ENCODE assay signal across 19 cellular contexts in genomic region chr2:57543211-57543610, GRCh38.
DNase-seq lines count a peak whose midpoint lies in the region; ATAC-seq and TF ChIP-seq lines count a peak whose summit lies in the region.
"Had no signal": no experiment of that assay in that cellular context is flagged by ENCODE, and none has a peak within 500 bp of the region (broad histone marks: within the 10 kb centered on the region; RNA-seq: fewer than 3 reads in every experiment).

No MANE protein-coding gene starts in this region.

- no peak overlapping the region for H3K4me3 ChIP-seq in SK-N-SH (ENCODE audit: low read depth in 2 of 2, low read length in 1 of 2)
- H3K4me3 ChIP-seq: BLaER1 had no signal

- no peaks in the 10 kb centered on the region for H3K4me1 Mint-ChIP-seq in T-cell
- H3K4me1 Mint-ChIP-seq: CD14-positive monocyte had no signal

- DNase-seq in SK-N-SH: no peak
- peak; percentile 6 for DNase-seq in ELF-1 (ENCODE audit: low read depth, low spot score)
- no peak for DNase-seq in left lobe of liver (ENCODE audit: low spot score)
- DNase-seq in GM03348 (ENCODE audit: low spot score): no peak
- DNase-seq in T-cell: no peak
- DNase-seq: 8988T; CD8-positive, alpha-beta T cell; COR-L47; DMS79 treated with DMSO at 0.1 percent for 48 hours; GDM1; GOT3; H7; KBM-7 had no signal

- 0 out of 2 replicates have a peak overlapping the region, but pooled peaks have one; percentile 49 for H2AFZ ChIP-seq in SK-N-SH (ENCODE audit: low read depth)

- no peaks in the 10 kb centered on the region for H3K9me3 ChIP-seq in SK-N-SH
- H3K9me3 ChIP-seq: BLaER1 had no signal

- H3K4me3 Mint-ChIP-seq in T-cell: no peak overlapping the region
- H3K4me3 Mint-ChIP-seq: CD14-positive monocyte; CD8-positive, alpha-beta T cell; IgD-negative memory B cell had no signal

- no peaks in the 10 kb centered on the region for H3K79me2 ChIP-seq in SK-N-SH (ENCODE audit: insufficient read depth)

- H3F3A ChIP-seq in SK-N-SH (replicated peaks; ENCODE audit: insufficient read depth): no peaks in the 10 kb centered on the region

- TF ChIP-seq RAD21 in SK-N-SH (IDR thresholded peaks at IDR 0.05; ENCODE audit: low read length): no peak

- H3K36me3 ChIP-seq in SK-N-SH (replicated peaks in 1 of 2; ENCODE audit: control insufficient read depth in 1 of 2, insufficient read depth in 2 of 2, low read length in 1 of 2): no peaks in the 10 kb centered on the region
- H3K36me3 ChIP-seq: BLaER1 had no signal

- H3K4me1 ChIP-seq in SK-N-SH (ENCODE audit: control insufficient read depth in 1 of 2, insufficient read depth in 2 of 2, low read depth in 1 of 2, low read length in 1 of 2): no peaks in the 10 kb centered on the region

- CTCF ChIA-PET in SK-N-SH (lab: Yijun Ruan, JAX): interaction anchor here (0.9 kb wide), 1 partner anchor 24 kb away, joined by 4 read pairs; no protein-coding TSS in a partner anchor
- CTCF ChIA-PET in T-cell (lab: Charles Lee): interaction anchor here in 1 of 2 donors (0.6 kb wide), 1 partner anchor 30 kb away, joined by 3 read pairs; no protein-coding TSS in a partner anchor

- no peak overlapping the region for H3K9ac ChIP-seq in SK-N-SH
- H3K9ac ChIP-seq: BLaER1 had no signal

- TF ChIP-seq EP300 in SK-N-SH (IDR thresholded peaks at IDR 0.05; ENCODE audit: borderline replicate concordance in 1 of 2, low read depth in 1 of 2, low read length in 1 of 2): no peak

- H3K9me3 Mint-ChIP-seq in T-cell: peaks cover 4 to 24% (median 13%) of the 10 kb centered on the region in 3 donors
- H3K9me3 Mint-ChIP-seq: CD8-positive, alpha-beta T cell had no signal

- H3K36me3 Mint-ChIP-seq in T-cell: no peaks in the 10 kb centered on the region
- H3K36me3 Mint-ChIP-seq: CD14-positive monocyte; CD8-positive, alpha-beta T cell had no signal

- no peak for ATAC-seq in SK-N-SH treated with all-trans-retinoic acid at 6 μM for 48 hours
- ATAC-seq in left lobe of liver: peak; percentile 72
- ATAC-seq in T-cell (replicated peaks in 1 of 4): no peak
- no peak for ATAC-seq in GM19463 (IDR thresholded peaks at IDR 0.05; ENCODE audit: unreplicated experiment)
- ATAC-seq: CD8-positive, alpha-beta T cell; HCT116 had no signal

- H3K27me3 ChIP-seq in SK-N-SH (ENCODE audit: insufficient read depth): peaks cover 28% of the 10 kb centered on the region; the same call in 1 of the 2 replicates
- H3K27me3 ChIP-seq: BLaER1 had no signal

- no peak overlapping the region for H3K27ac ChIP-seq in SK-N-SH (ENCODE audit: low read depth in 2 of 2, low read length in 1 of 2)
- H3K27ac ChIP-seq: BLaER1 had no signal

- POLR2A ChIA-PET in SK-N-SH (lab: Yijun Ruan, JAX) (no interaction called here), T-cell (lab: Charles Lee) (no interaction called here)

- no peaks in the 10 kb centered on the region for H3K27me3 Mint-ChIP-seq in T-cell
- H3K27me3 Mint-ChIP-seq: IgD-negative memory B cell had no signal

- 33% methylated on average over 5 of the region's 5 CpGs for WGBS in SK-N-SH (ENCODE audit: low lambda C conversion rate)

- no peaks in the 10 kb centered on the region for H4K20me1 ChIP-seq in SK-N-SH (ENCODE audit: insufficient read depth)
- H4K20me1 ChIP-seq: BLaER1 had no signal

- no peaks in the 10 kb centered on the region for H3K9me2 ChIP-seq in SK-N-SH

- no peak overlapping the region for H3K27ac Mint-ChIP-seq in T-cell
- H3K27ac Mint-ChIP-seq: CD14-positive monocyte; CD8-positive, alpha-beta T cell; IgD-negative memory B cell had no signal

- TF ChIP-seq CTCF in SK-N-SH (IDR thresholded peaks at IDR 0.05): no peak

- no peak overlapping the region for H3K4me2 ChIP-seq in SK-N-SH
- H3K4me2 ChIP-seq: BLaER1 had no signal

TF ChIP-seq in SK-N-SH, 30 proteins besides CTCF, POLR2A, EP300 and RAD21:
- TF ChIP-seq NRF1 (IDR thresholded peaks at IDR 0.05; ENCODE audit: low read depth, low read length) (no peak), USF2 (IDR thresholded peaks at IDR 0.05; ENCODE audit: borderline replicate concordance, low read depth, low read length) (no peak), GATA2 (CRISPR knock-in tag; IDR thresholded peaks at IDR 0.05) (no peak), YY1 (IDR thresholded peaks at IDR 0.05; ENCODE audit: low read depth) (no peak), GABPA (IDR thresholded peaks at IDR 0.05; ENCODE audit: low read depth) (no peak), REST (IDR thresholded peaks at IDR 0.05; ENCODE audit: low read depth, low read length) (no peak), RCOR1 (IDR thresholded peaks at IDR 0.05; ENCODE audit: low read length) (no peak), SIN3A (IDR thresholded peaks at IDR 0.05; ENCODE audit: borderline replicate concordance, low read depth, low read length) (no peak)

TF ChIP-seq in SK-N-SH treated with all-trans-retinoic acid at 6 μM for 48 hours, 23 proteins besides CTCF, POLR2A, EP300 and RAD21:
- TF ChIP-seq RARB (CRISPR knock-in tag; IDR thresholded peaks at IDR 0.05) (no peak), TOX (CRISPR knock-in tag; IDR thresholded peaks at IDR 0.05; ENCODE audit: borderline replicate concordance) (no peak), CSRNP3 (CRISPR knock-in tag; IDR thresholded peaks at IDR 0.05) (no peak), OSR1 (CRISPR knock-in tag; IDR thresholded peaks at IDR 0.05) (no peak), ISL1 (CRISPR knock-in tag; IDR thresholded peaks at IDR 0.05) (no peak), PATZ1 (CRISPR knock-in tag; IDR thresholded peaks at IDR 0.05; ENCODE audit: borderline replicate concordance) (no peak), PPARA (CRISPR knock-in tag; IDR thresholded peaks at IDR 0.05; ENCODE audit: borderline replicate concordance) (no peak), ZFP3 (CRISPR knock-in tag; IDR thresholded peaks at IDR 0.05) (no peak), GLIS3 (CRISPR knock-in tag; IDR thresholded peaks at IDR 0.05) (no peak), BACH2 (CRISPR knock-in tag; IDR thresholded peaks at IDR 0.05; ENCODE audit: borderline replicate concordance) (no peak), ZNF8 (CRISPR knock-in tag; IDR thresholded peaks at IDR 0.05) (no peak)
